22 cellular contexts compared by ENCODE assay signal in genomic region chr10:69641261-69641980, GRCh38. TPM values are rescaled to one million over a fixed set of nuclear protein-coding genes. Genes with fewer than 3 reads are reported as not detected.
DNase-seq lines count a peak whose midpoint lies in the region; ATAC-seq and TF ChIP-seq lines count a peak whose summit lies in the region.
"Had no signal": no experiment of that assay in that cellular context is flagged by ENCODE, and none has a peak within 500 bp of the region (broad histone marks: within the 10 kb centered on the region; RNA-seq: fewer than 3 reads in every experiment).

No MANE protein-coding gene starts in this region.

- H3K4me1 ChIP-seq in RWPE2 (ENCODE audit: insufficient read depth, poor library complexity, severe bottlenecking) = peaks cover 8% of the 10 kb centered on the region
- H3K4me1 ChIP-seq in left ventricle myocardium inferior = no peaks in the 10 kb centered on the region
- H3K4me1 ChIP-seq: A549, psoas muscle, transverse colon had no signal

- H3K27ac ChIP-seq in RWPE2 (ENCODE audit: poor library complexity, severe bottlenecking) = no peak overlapping the region
- no peak overlapping the region for H3K27ac ChIP-seq in left ventricle myocardium inferior (replicated peaks)
- H3K27ac ChIP-seq: A549, psoas muscle, transverse colon had no signal

- H3K36me3 ChIP-seq in RWPE2 (ENCODE audit: low read depth) = no peaks in the 10 kb centered on the region
- no peaks in the 10 kb centered on the region for H3K36me3 ChIP-seq in left ventricle myocardium inferior
- H3K36me3 ChIP-seq: transverse colon had no signal

- DNase-seq in natural killer cell treated with Interleukin-12 subunit alpha and Interleukin-12 subunit beta and Interleukin-15 and Interleukin-18, amount 100 ng/mL, for 72 hours (ENCODE audit: low spot score) = peak; percentile 28
- DNase-seq in natural killer cell (no peak), RWPE2 (ENCODE audit: low spot score) (peak; percentile 44), iris pigment epithelial cell (ENCODE audit: low read depth) (peak; percentile 3), KG1 (lab: John Stamatoyannopoulos, UW) (no peak), cardiac septum (ENCODE audit: low spot score) (no peak), left ventricle myocardium inferior (no peak)
- no peak for DNase-seq in T-helper 2 cell treated with Interferon-gamma antibody and Interleukin-4, amounts not matched to agents 5 μg/mL and 100 μg/mL, for 36 hours (ENCODE audit: low spot score)
- DNase-seq: activated naive CD4-positive, alpha-beta T cell; anterior cingulate cortex; DMS79 treated with DMSO at 0.1 percent for 48 hours; HFFc6; MM.1S; NCI-H187 treated with DMSO at 0.1 percent for 48 hours; NCI-H446; psoas muscle; stimulated activated naive B cell treated with anti-CD40 and anti-IgM and Interleukin-4, amounts not matched to agents 10 μg/mL and 1 μg/mL and 100 μg/mL, for 72 hours; T-helper 9 cell; transverse colon had no signal

- ATAC-seq in natural killer cell treated with Interleukin-12 subunit alpha and Interleukin-12 subunit beta and Interleukin-15 and Interleukin-18, amount 100 ng/mL, for 72 hours = no peak
- no peak for ATAC-seq in natural killer cell
- no peak for ATAC-seq in RWPE2 (ENCODE audit: low read depth)
- ATAC-seq: A549; psoas muscle; stimulated activated naive B cell treated with anti-CD40 and anti-IgM and Interleukin-4, amounts not matched to agents 10 μg/mL and 1 μg/mL and 100 μg/mL, for 72 hours had no signal

- H3K27me3 ChIP-seq in RWPE2 (ENCODE audit: insufficient read depth, poor library complexity, severe bottlenecking) (no peaks in the 10 kb centered on the region), left ventricle myocardium inferior (ENCODE audit: low read depth) (peaks cover 51% of the 10 kb centered on the region)

- H3K9me3 ChIP-seq in RWPE2 (ENCODE audit: severe bottlenecking) (no peaks in the 10 kb centered on the region), left ventricle myocardium inferior (replicated peaks) (no peaks in the 10 kb centered on the region)
- H3K9me3 ChIP-seq: A549, psoas muscle, transverse colon had no signal

- H3K9me3 Mint-ChIP-seq in natural killer cell treated with Interleukin-12 subunit alpha and Interleukin-12 subunit beta and Interleukin-15 and Interleukin-18, amount 100 ng/mL, for 72 hours = no peaks in the 10 kb centered on the region
- no peaks in the 10 kb centered on the region for H3K9me3 Mint-ChIP-seq in natural killer cell
- H3K9me3 Mint-ChIP-seq in T-helper 2 cell treated with Interferon-gamma antibody and Interleukin-4, amounts not matched to agents 5 μg/mL and 100 μg/mL, for 36 hours = no peaks in the 10 kb centered on the region
- H3K9me3 Mint-ChIP-seq: CD4-positive, alpha-beta T cell; HFFc6; nephron; stimulated activated naive B cell treated with anti-CD40 and anti-IgM and Interleukin-4, amounts not matched to agents 10 μg/mL and 1 μg/mL and 100 μg/mL, for 72 hours had no signal

- no peaks in the 10 kb centered on the region for H3K36me3 Mint-ChIP-seq in natural killer cell treated with Interleukin-12 subunit alpha and Interleukin-12 subunit beta and Interleukin-15 and Interleukin-18, amount 100 ng/mL, for 72 hours
- H3K36me3 Mint-ChIP-seq in natural killer cell = no peaks in the 10 kb centered on the region
- no peaks in the 10 kb centered on the region for H3K36me3 Mint-ChIP-seq in T-helper 2 cell treated with Interferon-gamma antibody and Interleukin-4, amounts not matched to agents 5 μg/mL and 100 μg/mL, for 36 hours (ENCODE audit: low read depth)
- H3K36me3 Mint-ChIP-seq: stimulated activated naive B cell treated with anti-CD40 and anti-IgM and Interleukin-4, amounts not matched to agents 10 μg/mL and 1 μg/mL and 100 μg/mL, for 72 hours had no signal

- H3K4me3 Mint-ChIP-seq in natural killer cell treated with Interleukin-12 subunit alpha and Interleukin-12 subunit beta and Interleukin-15 and Interleukin-18, amount 100 ng/mL, for 72 hours = no peak overlapping the region
- no peak overlapping the region for H3K4me3 Mint-ChIP-seq in natural killer cell
- no peak overlapping the region for H3K4me3 Mint-ChIP-seq in T-helper 2 cell treated with Interferon-gamma antibody and Interleukin-4, amounts not matched to agents 5 μg/mL and 100 μg/mL, for 36 hours
- H3K4me3 Mint-ChIP-seq: CD4-positive, alpha-beta T cell; HFFc6; nephron; stimulated activated naive B cell treated with anti-CD40 and anti-IgM and Interleukin-4, amounts not matched to agents 10 μg/mL and 1 μg/mL and 100 μg/mL, for 72 hours had no signal

- peaks cover 2 to 13% of the 10 kb centered on the region in 2 donors for H3K27me3 Mint-ChIP-seq in natural killer cell treated with Interleukin-12 subunit alpha and Interleukin-12 subunit beta and Interleukin-15 and Interleukin-18, amount 100 ng/mL, for 72 hours
- peaks cover 3 to 8% of the 10 kb centered on the region in 2 donors for H3K27me3 Mint-ChIP-seq in natural killer cell (ENCODE audit: low read depth in 2 of 2)
- H3K27me3 Mint-ChIP-seq in T-helper 2 cell treated with Interferon-gamma antibody and Interleukin-4, amounts not matched to agents 5 μg/mL and 100 μg/mL, for 36 hours (ENCODE audit: low read depth) = peaks cover 3% of the 10 kb centered on the region

- intact Hi-C loops in natural killer cell (cut with micrococcal nuclease) = loop anchor here (10.0 kb wide), 1 partner anchor 273 kb away; no protein-coding TSS in a partner anchor
- intact Hi-C loops in cardiac septum (cut with DNase I) = no loop called here
- intact Hi-C loops in left ventricle myocardium inferior (cut with micrococcal nuclease) = loop anchor here (10.0 kb wide), 1 partner anchor 273 kb away; no protein-coding TSS in a partner anchor

- no peaks in the 10 kb centered on the region for H3K4me1 Mint-ChIP-seq in natural killer cell treated with Interleukin-12 subunit alpha and Interleukin-12 subunit beta and Interleukin-15 and Interleukin-18, amount 100 ng/mL, for 72 hours (ENCODE audit: low read depth in 2 of 2)
- no peaks in the 10 kb centered on the region for H3K4me1 Mint-ChIP-seq in natural killer cell
- no peaks in the 10 kb centered on the region for H3K4me1 Mint-ChIP-seq in T-helper 2 cell treated with Interferon-gamma antibody and Interleukin-4, amounts not matched to agents 5 μg/mL and 100 μg/mL, for 36 hours (ENCODE audit: low read depth)
- H3K4me1 Mint-ChIP-seq: stimulated activated naive B cell treated with anti-CD40 and anti-IgM and Interleukin-4, amounts not matched to agents 10 μg/mL and 1 μg/mL and 100 μg/mL, for 72 hours had no signal

- H3K4me3 ChIP-seq in RWPE2 (ENCODE audit: severe bottlenecking) (no peak overlapping the region), left ventricle myocardium inferior (no peak overlapping the region)
- H3K4me3 ChIP-seq: A549, psoas muscle, transverse colon had no signal

- no peak for TF ChIP-seq CTCF in natural killer cell (IDR thresholded peaks at IDR 0.05)
- no peak for TF ChIP-seq CTCF in RWPE2 (IDR thresholded peaks at IDR 0.05; ENCODE audit: poor library complexity, severe bottlenecking)
- no peak for TF ChIP-seq CTCF in left ventricle myocardium inferior (IDR thresholded peaks at IDR 0.05; ENCODE audit: borderline replicate concordance)

- H3K27ac Mint-ChIP-seq in natural killer cell treated with Interleukin-12 subunit alpha and Interleukin-12 subunit beta and Interleukin-15 and Interleukin-18, amount 100 ng/mL, for 72 hours = no peak overlapping the region
- no peak overlapping the region for H3K27ac Mint-ChIP-seq in natural killer cell
- no peak overlapping the region for H3K27ac Mint-ChIP-seq in T-helper 2 cell treated with Interferon-gamma antibody and Interleukin-4, amounts not matched to agents 5 μg/mL and 100 μg/mL, for 36 hours
- H3K27ac Mint-ChIP-seq: CD4-positive, alpha-beta T cell; HFFc6; nephron; stimulated activated naive B cell treated with anti-CD40 and anti-IgM and Interleukin-4, amounts not matched to agents 10 μg/mL and 1 μg/mL and 100 μg/mL, for 72 hours had no signal

RNA-seq across cellular contexts. Expression of gene FAM241B, which starts 11.4 kb away (rescaled TPM):
- total RNA-seq in natural killer cell treated with Interleukin-12 subunit alpha and Interleukin-12 subunit beta and Interleukin-15 and Interleukin-18, amount 100 ng/mL, for 72 hours = 1 to 10 TPM; 1.1 to 3.0 TPM
- total RNA-seq in natural killer cell (1 to 10 TPM in 2 of 3 donors, not detected in 1; 1.1 to 1.3 TPM), cardiac septum (5.7 TPM), left ventricle myocardium inferior (5.3 TPM)

Comparison
In these comparisons a context has a peak if more than half of its experiments do, and no peak if none do; other contexts are left out.
1. DNase-seq: peak in natural killer cell treated with Interleukin-12 subunit alpha and Interleukin-12 subunit beta and Interleukin-15 and Interleukin-18, amount 100 ng/mL, for 72 hours (single experiment), RWPE2 (single experiment) and iris pigment epithelial cell (single experiment); none in natural killer cell (single experiment), KG1 (single experiment), cardiac septum (single experiment), T-helper 2 cell treated with Interferon-gamma antibody and Interleukin-4, amounts not matched to agents 5 μg/mL and 100 μg/mL, for 36 hours (single experiment) and left ventricle myocardium inferior (single experiment).